In the genomic region with DNA sequence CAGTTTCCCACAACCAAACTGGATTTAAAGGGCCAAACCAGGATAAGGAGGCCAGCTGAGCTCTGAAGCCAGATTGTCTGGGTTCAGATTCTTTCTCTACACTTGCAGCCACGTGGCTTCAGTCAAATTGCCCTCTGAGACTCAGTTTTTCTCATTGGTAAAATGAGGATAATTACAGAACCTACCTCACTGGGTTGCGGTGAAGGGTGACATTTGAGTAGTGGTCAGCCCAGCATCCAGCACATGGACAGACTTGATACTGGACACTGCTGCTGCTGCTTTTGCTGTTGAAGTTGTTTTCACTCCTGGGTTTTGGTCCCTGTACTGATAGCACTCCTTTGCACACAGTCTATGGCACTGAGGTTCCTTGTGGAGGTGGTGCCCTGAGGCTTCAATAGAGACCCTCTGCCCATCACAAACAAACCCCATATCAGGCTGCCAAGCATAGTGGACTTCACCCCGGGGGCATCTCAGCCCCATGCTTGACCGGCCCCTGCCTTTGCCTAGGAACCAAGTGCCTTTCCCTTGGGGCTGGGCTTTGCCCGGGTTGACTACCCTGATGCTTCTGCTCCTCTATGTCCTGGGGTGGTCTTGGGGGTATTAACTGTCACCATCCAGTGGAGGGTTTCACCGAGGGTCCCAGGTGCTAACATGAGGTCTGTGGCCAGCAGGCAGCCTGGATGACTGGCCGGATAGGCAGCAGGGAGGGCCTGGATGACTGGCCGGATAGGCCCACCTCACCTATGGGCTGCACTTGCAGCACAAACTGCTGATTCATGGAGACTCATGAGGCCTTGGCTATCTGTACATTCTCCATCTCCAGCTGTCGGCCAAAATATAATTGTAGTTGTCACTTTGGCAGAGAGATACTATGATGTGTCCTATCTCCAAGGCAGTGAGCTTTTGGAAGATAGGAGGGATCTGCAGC, we compare ENCODE assay signal across 8 cellular contexts. TPM values are rescaled to one million over a fixed set of nuclear protein-coding genes. Genes with fewer than 3 reads are reported as not detected.
DNase-seq lines count a peak whose midpoint lies in the region; ATAC-seq and TF ChIP-seq lines count a peak whose summit lies in the region.
"Had no signal": no experiment of that assay in that cellular context is flagged by ENCODE, and none has a peak within 500 bp of the region (broad histone marks: within the 10 kb centered on the region; RNA-seq: fewer than 3 reads in every experiment).

No MANE protein-coding gene starts in this region.

- TF ChIP-seq POLR2A in heart left ventricle (IDR thresholded peaks at IDR 0.05) = no peak
- TF ChIP-seq POLR2A in stomach (IDR thresholded peaks at IDR 0.05) = no peak

- H3K9me3 ChIP-seq in GM23248 (ENCODE audit: low read depth) (no peaks in the 10 kb centered on the region), heart left ventricle (no peaks in the 10 kb centered on the region), stomach (no peaks in the 10 kb centered on the region)

- in situ Hi-C loops in GM23248 (cut with MboI) = no loop called here

- H3K27ac ChIP-seq in GM23248 = peak overlapping the region; percentile 99
- H3K27ac ChIP-seq in heart left ventricle = peak overlapping the region; percentile 41 to 95 (median 84)
- H3K27ac ChIP-seq in stomach = peak overlapping the region in 4 of 5 donors; percentile 58 to 82 (median 76)
- H3K27ac ChIP-seq: SK-N-MC had no signal

- peak overlapping the region; percentile 83 for H3K9ac ChIP-seq in GM23248

- H4K20me1 ChIP-seq in GM23248 (ENCODE audit: insufficient read depth) = no peaks in the 10 kb centered on the region

- peak overlapping the region; percentile 85 for H3K4me2 ChIP-seq in GM23248 (ENCODE audit: unreplicated experiment)

- H3K4me1 ChIP-seq in GM23248 (ENCODE audit: insufficient read depth) = peaks cover 47% of the 10 kb centered on the region
- peaks cover 18 to 40% (median 37%) of the 10 kb centered on the region in 12 donors for H3K4me1 ChIP-seq in heart left ventricle
- peaks cover 27 to 36% (median 32%) of the 10 kb centered on the region in 4 donors for H3K4me1 ChIP-seq in stomach

- H3K36me3 ChIP-seq in GM23248 (ENCODE audit: low read depth) (no peaks in the 10 kb centered on the region), heart left ventricle (no peaks in the 10 kb centered on the region), stomach (no peaks in the 10 kb centered on the region)

- WGBS in GM23248 (ENCODE audit: low coverage in 1 of 2, low lambda C conversion rate in 2 of 2, missing lambda C conversion rate in 2 of 2), 2 experiments = 66 to 68% methylated on average over 9 of the region's 9 CpGs
- 85 to 87% (median 86%) methylated on average over 5 to 9 of the region's 9 CpGs for WGBS in heart left ventricle, 4 donors
- 81 to 89% (median 85%) methylated on average over 7 to 9 of the region's 9 CpGs for WGBS in stomach, 5 donors

- TF ChIP-seq EP300 in stomach (IDR thresholded peaks at IDR 0.05) = no peak

- TF ChIP-seq CTCF in heart left ventricle (IDR thresholded peaks at IDR 0.05) (no peak), stomach (IDR thresholded peaks at IDR 0.05) (no peak)

- H3K4me3 ChIP-seq in GM23248 (peak overlapping the region; percentile 47), heart left ventricle (peak overlapping the region in 1 of 12 donors; percentile 20), stomach (peak overlapping the region in 1 of 4 donors; percentile 15)
- H3K4me3 ChIP-seq: SK-N-MC had no signal

- intact Hi-C loops in heart left ventricle (cut with DNase I) (loop anchor here in 6 of 10 donors (1.0 to 10.0 kb wide), 7 partner anchors 25 to 127 kb away; a partner anchor contains a TSS), stomach (cut with DNase I; ENCODE audit: low total_unique reads) (no loop called here)

- no peaks in the 10 kb centered on the region for H3K79me2 ChIP-seq in GM23248 (ENCODE audit: insufficient read depth)

- ATAC-seq in SK-N-SH treated with all-trans-retinoic acid at 6 μM for 48 hours (peak; percentile 46), heart left ventricle (no peak), HG02852 (IDR thresholded peaks at IDR 0.05; ENCODE audit: unreplicated experiment) (no peak)

- peaks cover 47% of the 10 kb centered on the region for H3F3A ChIP-seq in GM23248 (ENCODE audit: insufficient read depth)

- DNase-seq in GM23248 (peak; percentile 77), heart left ventricle (no peak), stomach (no peak), NOMO-1 (lab: John Stamatoyannopoulos, UW; ENCODE audit: unreplicated experiment in 2 of 2) (no peak), NAMALWA (ENCODE audit: low spot score) (no peak)

- no peaks in the 10 kb centered on the region for H3K9me2 ChIP-seq in GM23248 (ENCODE audit: insufficient read depth)

- 0 out of 2 replicates have a peak overlapping the region, but pooled peaks have one; percentile 52 for H2AFZ ChIP-seq in GM23248

- H3K27me3 ChIP-seq in GM23248 (replicated peaks; ENCODE audit: insufficient read depth) = no peaks in the 10 kb centered on the region
- no peaks in the 10 kb centered on the region for H3K27me3 ChIP-seq in heart left ventricle
- H3K27me3 ChIP-seq in stomach = no peaks in the 10 kb centered on the region

TF ChIP-seq in SK-N-SH treated with all-trans-retinoic acid at 6 μM for 48 hours, 23 proteins besides CTCF, POLR2A, EP300 and RAD21:
- TF ChIP-seq ESRRG (CRISPR knock-in tag; IDR thresholded peaks at IDR 0.05) (no peak), ZFP30 (CRISPR knock-in tag; IDR thresholded peaks at IDR 0.05) (no peak), ZNF70 (CRISPR knock-in tag; IDR thresholded peaks at IDR 0.05) (no peak), TCF4 (CRISPR knock-in tag; IDR thresholded peaks at IDR 0.05; ENCODE audit: borderline replicate concordance) (no peak), ZC3H10 (CRISPR knock-in tag; IDR thresholded peaks at IDR 0.05) (no peak), ARNTL (CRISPR knock-in tag; IDR thresholded peaks at IDR 0.05; ENCODE audit: borderline replicate concordance, low read depth) (no peak), CSDC2 (CRISPR knock-in tag; IDR thresholded peaks at IDR 0.05) (no peak), GLIS3 (CRISPR knock-in tag; IDR thresholded peaks at IDR 0.05) (no peak), SNAI2 (CRISPR knock-in tag; IDR thresholded peaks at IDR 0.05) (no peak), PPARA (CRISPR knock-in tag; IDR thresholded peaks at IDR 0.05; ENCODE audit: borderline replicate concordance) (no peak), ZFP3 (CRISPR knock-in tag; IDR thresholded peaks at IDR 0.05) (no peak), RARB (CRISPR knock-in tag; IDR thresholded peaks at IDR 0.05) (no peak), BACH2 (CRISPR knock-in tag; IDR thresholded peaks at IDR 0.05; ENCODE audit: borderline replicate concordance) (no peak), OSR1 (CRISPR knock-in tag; IDR thresholded peaks at IDR 0.05) (no peak), TOX (CRISPR knock-in tag; IDR thresholded peaks at IDR 0.05; ENCODE audit: borderline replicate concordance) (no peak)
- TF ChIP-seq, protein P1, sequence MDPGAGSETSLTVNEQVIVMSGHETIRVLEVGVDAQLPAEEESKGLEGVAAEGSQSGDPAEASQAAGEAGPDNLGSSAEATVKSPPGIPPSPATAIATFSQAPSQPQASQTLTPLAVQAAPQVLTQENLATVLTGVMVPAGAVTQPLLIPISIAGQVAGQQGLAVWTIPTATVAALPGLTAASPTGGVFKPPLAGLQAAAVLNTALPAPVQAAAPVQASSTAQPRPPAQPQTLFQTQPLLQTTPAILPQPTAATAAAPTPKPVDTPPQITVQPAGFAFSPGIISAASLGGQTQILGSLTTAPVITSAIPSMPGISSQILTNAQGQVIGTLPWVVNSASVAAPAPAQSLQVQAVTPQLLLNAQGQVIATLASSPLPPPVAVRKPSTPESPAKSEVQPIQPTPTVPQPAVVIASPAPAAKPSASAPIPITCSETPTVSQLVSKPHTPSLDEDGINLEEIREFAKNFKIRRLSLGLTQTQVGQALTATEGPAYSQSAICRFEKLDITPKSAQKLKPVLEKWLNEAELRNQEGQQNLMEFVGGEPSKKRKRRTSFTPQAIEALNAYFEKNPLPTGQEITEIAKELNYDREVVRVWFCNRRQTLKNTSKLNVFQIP (CRISPR knock-in tag; IDR thresholded peaks at IDR 0.05; ENCODE audit: borderline replicate concordance, low read depth) = no peak
- TF ChIP-seq, protein P2, sequence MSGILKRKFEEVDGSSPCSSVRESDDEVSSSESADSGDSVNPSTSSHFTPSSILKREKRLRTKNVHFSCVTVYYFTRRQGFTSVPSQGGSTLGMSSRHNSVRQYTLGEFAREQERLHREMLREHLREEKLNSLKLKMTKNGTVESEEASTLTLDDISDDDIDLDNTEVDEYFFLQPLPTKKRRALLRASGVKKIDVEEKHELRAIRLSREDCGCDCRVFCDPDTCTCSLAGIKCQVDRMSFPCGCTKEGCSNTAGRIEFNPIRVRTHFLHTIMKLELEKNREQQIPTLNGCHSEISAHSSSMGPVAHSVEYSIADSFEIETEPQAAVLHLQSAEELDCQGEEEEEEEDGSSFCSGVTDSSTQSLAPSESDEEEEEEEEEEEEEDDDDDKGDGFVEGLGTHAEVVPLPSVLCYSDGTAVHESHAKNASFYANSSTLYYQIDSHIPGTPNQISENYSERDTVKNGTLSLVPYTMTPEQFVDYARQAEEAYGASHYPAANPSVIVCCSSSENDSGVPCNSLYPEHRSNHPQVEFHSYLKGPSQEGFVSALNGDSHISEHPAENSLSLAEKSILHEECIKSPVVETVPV (CRISPR knock-in tag; IDR thresholded peaks at IDR 0.05) = no peak
- TF ChIP-seq, protein P3, sequence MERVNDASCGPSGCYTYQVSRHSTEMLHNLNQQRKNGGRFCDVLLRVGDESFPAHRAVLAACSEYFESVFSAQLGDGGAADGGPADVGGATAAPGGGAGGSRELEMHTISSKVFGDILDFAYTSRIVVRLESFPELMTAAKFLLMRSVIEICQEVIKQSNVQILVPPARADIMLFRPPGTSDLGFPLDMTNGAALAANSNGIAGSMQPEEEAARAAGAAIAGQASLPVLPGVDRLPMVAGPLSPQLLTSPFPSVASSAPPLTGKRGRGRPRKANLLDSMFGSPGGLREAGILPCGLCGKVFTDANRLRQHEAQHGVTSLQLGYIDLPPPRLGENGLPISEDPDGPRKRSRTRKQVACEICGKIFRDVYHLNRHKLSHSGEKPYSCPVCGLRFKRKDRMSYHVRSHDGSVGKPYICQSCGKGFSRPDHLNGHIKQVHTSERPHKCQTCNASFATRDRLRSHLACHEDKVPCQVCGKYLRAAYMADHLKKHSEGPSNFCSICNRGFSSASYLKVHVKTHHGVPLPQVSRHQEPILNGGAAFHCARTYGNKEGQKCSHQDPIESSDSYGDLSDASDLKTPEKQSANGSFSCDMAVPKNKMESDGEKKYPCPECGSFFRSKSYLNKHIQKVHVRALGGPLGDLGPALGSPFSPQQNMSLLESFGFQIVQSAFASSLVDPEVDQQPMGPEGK (CRISPR knock-in tag; IDR thresholded peaks at IDR 0.05; ENCODE audit: borderline replicate concordance) = no peak

RNA-seq across cellular contexts. Expression of a gene that starts 25.9 kb away (rescaled TPM):
- 22.1 and 26.0 TPM in 2 replicates for total RNA-seq in GM23248 (2014; rRNA removed; shearing (Covaris generic))
- 36.1 and 39.9 TPM in 2 replicates for polyA plus RNA-seq in GM23248 (2016; fragmentation: Nextera tagmentation; extraction: Ambion mirVana)
- total RNA-seq in heart left ventricle = 10 to 100 TPM; 26.6 to 38.4 (median 32.3) TPM
- 10 to 100 TPM; 45.1 to 87.5 TPM for polyA plus RNA-seq in heart left ventricle
- total RNA-seq in stomach = 10 to 100 TPM in 3 of 5 donors, 1 to 10 TPM in 2; 2.0 to 44.3 (median 22.2) TPM
- 10 to 100 TPM; 32.1 to 49.7 (median 40.9) TPM for polyA plus RNA-seq in stomach
